27 cellular contexts compared by ENCODE assay signal in the genomic region with DNA sequence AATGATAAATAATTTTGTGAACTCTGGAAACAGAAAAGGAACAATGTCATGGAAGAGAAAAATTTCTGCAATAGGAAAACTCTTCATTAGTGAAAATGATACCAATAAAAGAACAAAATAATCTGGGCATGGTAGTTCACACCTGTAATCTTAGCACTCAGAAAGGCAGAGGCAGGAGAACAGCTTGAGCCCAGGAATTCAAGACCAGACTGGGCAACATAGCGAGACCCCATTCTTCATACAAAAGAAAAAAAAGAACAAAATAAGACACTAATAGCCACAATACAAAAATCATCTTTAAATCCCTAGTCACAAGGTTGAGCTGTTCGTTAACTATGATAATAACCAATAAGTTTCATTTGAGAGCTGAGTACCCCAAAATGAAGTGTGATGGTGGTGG. TPM values are rescaled to one million over a fixed set of nuclear protein-coding genes. Genes with fewer than 3 reads are reported as not detected.
"Had no signal": no experiment of that assay in that cellular context is flagged by ENCODE, and none has a peak within 500 bp of the region (broad histone marks: within the 10 kb centered on the region; RNA-seq: fewer than 3 reads in every experiment).

No MANE protein-coding gene starts in this region.

- H3K27ac ChIP-seq: colonic mucosa, epithelial cell of prostate, esophagus squamous epithelium, gastrocnemius medialis, heart right ventricle, left lung, lower lobe of right lung had no signal

- DNase-seq: colonic mucosa; cortex of kidney; effector CD8-positive, alpha-beta T cell; effector memory CD8-positive, alpha-beta T cell; endodermal cell; erythroblast; esophagus squamous epithelium; foreskin fibroblast; foreskin melanocyte; gastrocnemius medialis; glutamatergic neuron; head of caudate nucleus; heart right ventricle; hippocampal formation; left cardiac atrium; left lung; left ventricle myocardium superior; lower lobe of right lung; mesenchymal stem cell; mucosa of descending colon; naive B cell had no signal

- H3K9me3 ChIP-seq: colonic mucosa, esophagus squamous epithelium, gastrocnemius medialis, heart right ventricle, left lung, lower lobe of right lung, mucosa of descending colon had no signal

- FAIRE-seq: endometrium, islet of Langerhans, keratinocyte had no signal

- H3K4me1 ChIP-seq: colonic mucosa, esophagus squamous epithelium, gastrocnemius medialis, lower lobe of right lung had no signal

- H3K4me3 ChIP-seq: colonic mucosa, esophagus squamous epithelium, gastrocnemius medialis, heart right ventricle, left lung, lower lobe of right lung, mucosa of descending colon had no signal

- H3K27me3 ChIP-seq: colonic mucosa, esophagus squamous epithelium, gastrocnemius medialis, heart right ventricle, left lung had no signal

- ATAC-seq: effector memory CD8-positive, alpha-beta T cell; esophagus mucosa; gastrocnemius medialis; heart right ventricle; left cardiac atrium; left lung; left ventricle myocardium superior; lower lobe of right lung; mucosa of descending colon had no signal

RNA-seq across cellular contexts. Expression of a gene that starts 39.4 kb away (rescaled TPM):
- total RNA-seq: kidney epithelial cell had no signal
- polyA plus RNA-seq: keratinocyte had no signal
